In genomic region chr1:201288007-201288406, GRCh38 we compare ENCODE assay signal across 20 cellular contexts. TPM values are rescaled to one million over a fixed set of nuclear protein-coding genes. Genes with fewer than 3 reads are reported as not detected.
"Had no signal": no experiment of that assay in that cellular context is flagged by ENCODE, and none has a peak within 500 bp of the region (broad histone marks: within the 10 kb centered on the region; RNA-seq: fewer than 3 reads in every experiment).

No MANE protein-coding gene starts in this region.

- H3K9me3 ChIP-seq: testis had no signal

- ATAC-seq: activated CD8-positive, alpha-beta T cell treated with anti-CD3 and anti-CD28 coated beads, Interleukin-2, amount 10 ng/mL, durations not matched to agents 7 days and 5 days; activated T-cell treated with anti-CD3 and anti-CD28 coated beads, Interleukin-2, amount 50 U/mL, for 72 hours; stimulated activated naive CD8-positive, alpha-beta T cell treated with anti-CD3 and anti-CD28 coated beads, Interleukin-15, amount 100 ng/mL, for 72 hours; T-helper 17 cell had no signal

- H3K4me3 ChIP-seq: testis had no signal

- H3K27me3 ChIP-seq: testis had no signal

- DNase-seq: activated B cell treated with CpG ODN at 0.5 μM for 24 hours; activated CD4-positive, alpha-beta T cell treated with anti-CD3 and anti-CD28 coated beads for 48 hours; activated CD8-positive, alpha-beta memory T cell treated with anti-CD3 and anti-CD28 coated beads, Interleukin-2, amount 50 U/mL, for 4 hours; activated CD8-positive, alpha-beta T cell treated with anti-CD3 and anti-CD28 coated beads, Interleukin-2, amount 10 ng/mL, durations not matched to agents 7 days and 5 days; activated gamma-delta T cell treated with Interleukin-2 at 50 U/mL for 16 hours; activated naive CD8-positive, alpha-beta T cell treated with anti-CD3 and anti-CD28 coated beads, Interleukin-2, amount 10 ng/mL, durations not matched to agents 7 days and 5 days; activated T-cell treated with anti-CD3 and anti-CD28 coated beads, Interleukin-2, amount 50 U/mL, for 72 hours; dermis blood vessel endothelial cell; endodermal cell; glutamatergic neuron; mesendoderm; occipital lobe; right cardiac atrium; stimulated activated CD4-positive, alpha-beta T cell treated with anti-CD3 and anti-CD28 coated beads, Interleukin-1b, Interleukin-23, amount 100 ng/mL, for 48 hours; stimulated activated naive CD8-positive, alpha-beta T cell treated with anti-CD3 and anti-CD28 coated beads, Interleukin-15, amount 100 ng/mL, for 72 hours; T-helper 17 cell; testis had no signal

- H3K27ac ChIP-seq: testis had no signal

RNA-seq across cellular contexts. Expression of gene PKP1, which starts 4.7 kb away (rescaled TPM):
- total RNA-seq: activated B cell treated with CpG ODN at 0.5 μM for 24 hours; activated CD8-positive, alpha-beta T cell treated with anti-CD3 and anti-CD28 coated beads, Interleukin-2, amount 10 ng/mL, durations not matched to agents 7 days and 5 days; activated naive CD8-positive, alpha-beta T cell treated with anti-CD3 and anti-CD28 coated beads, Interleukin-2, amount 10 ng/mL, durations not matched to agents 7 days and 5 days; activated T-cell treated with anti-CD3 and anti-CD28 coated beads, Interleukin-2, amount 50 U/mL, for 72 hours; fibroblast of villous mesenchyme; liver; progenitor cell of endocrine pancreas; T-helper 17 cell had no signal
